10 cellular contexts compared by ENCODE assay signal in the genomic region with DNA sequence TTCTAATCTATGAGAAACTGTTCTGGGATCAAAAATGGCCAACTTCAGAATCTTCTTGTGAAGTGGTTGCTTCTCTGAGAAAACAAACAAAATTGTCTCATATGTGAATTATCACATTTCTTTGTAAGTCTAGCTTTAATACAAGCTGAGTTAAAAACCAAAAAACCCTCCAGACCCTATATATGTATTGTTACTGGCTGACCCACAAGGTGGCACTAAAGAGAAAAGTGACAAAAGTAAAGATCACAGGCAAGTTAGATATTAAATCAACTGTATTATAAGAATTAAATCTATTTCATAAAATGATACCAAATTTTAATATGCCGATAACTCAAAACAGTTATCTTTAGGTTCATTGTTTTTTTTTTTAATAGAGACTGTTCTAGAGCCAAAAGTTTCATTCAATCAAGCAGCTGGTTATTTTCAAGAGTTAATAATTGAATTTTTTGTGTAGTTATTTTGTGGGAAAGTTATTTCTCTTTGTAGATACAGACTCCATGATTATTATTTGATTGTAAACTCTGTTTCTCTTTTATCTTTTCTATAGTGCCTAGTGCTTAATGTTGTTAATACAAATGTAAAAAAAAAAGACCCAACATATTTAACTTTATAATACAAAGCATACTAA. TPM values are rescaled to one million over a fixed set of nuclear protein-coding genes. Genes with fewer than 3 reads are reported as not detected.
DNase-seq lines count a peak whose midpoint lies in the region; ATAC-seq and TF ChIP-seq lines count a peak whose summit lies in the region.
"Had no signal": no experiment of that assay in that cellular context is flagged by ENCODE, and none has a peak within 500 bp of the region (broad histone marks: within the 10 kb centered on the region; RNA-seq: fewer than 3 reads in every experiment).

No MANE protein-coding gene starts in this region.

- H3K4me3 ChIP-seq in AG09309 (ENCODE audit: control insufficient read depth, low read depth, low read length) (no peak overlapping the region), GM23248 (no peak overlapping the region), ovary (no peak overlapping the region)
- H3K4me3 ChIP-seq in CD8-positive, alpha-beta memory T cell (ENCODE audit: low read length) = no peak overlapping the region

- H3K9me3 ChIP-seq in GM23248 (ENCODE audit: low read depth) (no peaks in the 10 kb centered on the region), ovary (no peaks in the 10 kb centered on the region)
- no peaks in the 10 kb centered on the region for H3K9me3 ChIP-seq in CD8-positive, alpha-beta memory T cell (ENCODE audit: low read length)
- H3K9me3 ChIP-seq: neutrophil had no signal

- H3K79me2 ChIP-seq in GM23248 (ENCODE audit: insufficient read depth) = no peaks in the 10 kb centered on the region

- H3K36me3 ChIP-seq in GM23248 (ENCODE audit: low read depth) (no peaks in the 10 kb centered on the region), ovary (no peaks in the 10 kb centered on the region)
- H3K36me3 ChIP-seq in CD8-positive, alpha-beta memory T cell (ENCODE audit: insufficient read depth, low read length) = no peaks in the 10 kb centered on the region
- H3K36me3 ChIP-seq: neutrophil had no signal

- no peak for TF ChIP-seq POLR2A in ovary (IDR thresholded peaks at IDR 0.05)

- H3K4me3 Mint-ChIP-seq in CD8-positive, alpha-beta memory T cell = no peak overlapping the region
- H3K4me3 Mint-ChIP-seq in activated naive CD8-positive, alpha-beta T cell treated with anti-CD3 and anti-CD28 coated beads, Interleukin-2, amount 50 U/mL, for 24 hours = no peak overlapping the region

- in situ Hi-C loops in GM23248 (cut with MboI) = no loop called here

- no peak overlapping the region for H3K27ac Mint-ChIP-seq in CD8-positive, alpha-beta memory T cell
- H3K27ac Mint-ChIP-seq in activated naive CD8-positive, alpha-beta T cell treated with anti-CD3 and anti-CD28 coated beads, Interleukin-2, amount 50 U/mL, for 24 hours = no peak overlapping the region

- DNase-seq in AG09309 (ENCODE audit: low read depth) = no peak
- DNase-seq in GM23248 = peak; percentile 43
- peak; percentile 41 for DNase-seq in SHP77 treated with DMSO at 0.1 percent for 48 hours (lab: John Stamatoyannopoulos, UW)
- DNase-seq in iPS-NIHi11 (ENCODE audit: low spot score) = peak; percentile 8
- DNase-seq in CD8-positive, alpha-beta memory T cell = no peak
- DNase-seq in activated naive CD8-positive, alpha-beta T cell treated with anti-CD3 and anti-CD28 coated beads, Interleukin-2, amount 50 U/mL, for 24 hours = no peak
- DNase-seq in NCI-H146 (lab: John Stamatoyannopoulos, UW) = no peak
- DNase-seq in ovary = no peak
- DNase-seq: activated naive CD4-positive, alpha-beta T cell had no signal

- TF ChIP-seq CTCF in AG09309 (IDR thresholded peaks at IDR 0.05; ENCODE audit: control insufficient read depth, insufficient read depth, low read depth, low read length, missing control alignments) (peak; percentile 36), ovary (IDR thresholded peaks at IDR 0.05) (no peak)

- H3K9ac ChIP-seq in GM23248 = no peak overlapping the region

- CTCF ChIA-PET in CD8-positive, alpha-beta memory T cell (lab: Charles Lee) = no interaction called here

- no peak overlapping the region for H2AFZ ChIP-seq in GM23248

- WGBS in GM23248 (ENCODE audit: low coverage in 1 of 2, low lambda C conversion rate in 2 of 2, missing lambda C conversion rate in 2 of 2), 2 experiments = 29 to 50% methylated on average over 1 of the region's 1 CpG
- WGBS in ovary, 3 donors = 42 to 58% (median 52%) methylated on average over 1 of the region's 1 CpG

- peaks cover 0 to 7% of the 10 kb centered on the region in 2 donors for H3K27me3 Mint-ChIP-seq in CD8-positive, alpha-beta memory T cell
- H3K27me3 Mint-ChIP-seq in activated naive CD8-positive, alpha-beta T cell treated with anti-CD3 and anti-CD28 coated beads, Interleukin-2, amount 50 U/mL, for 24 hours = peaks cover 8% of the 10 kb centered on the region

- H3K4me1 Mint-ChIP-seq in CD8-positive, alpha-beta memory T cell = no peaks in the 10 kb centered on the region
- no peaks in the 10 kb centered on the region for H3K4me1 Mint-ChIP-seq in activated naive CD8-positive, alpha-beta T cell treated with anti-CD3 and anti-CD28 coated beads, Interleukin-2, amount 50 U/mL, for 24 hours

- no peaks in the 10 kb centered on the region for H3K36me3 Mint-ChIP-seq in CD8-positive, alpha-beta memory T cell
- no peaks in the 10 kb centered on the region for H3K36me3 Mint-ChIP-seq in activated naive CD8-positive, alpha-beta T cell treated with anti-CD3 and anti-CD28 coated beads, Interleukin-2, amount 50 U/mL, for 24 hours (ENCODE audit: low read depth)

- H3F3A ChIP-seq in GM23248 (ENCODE audit: insufficient read depth) = no peaks in the 10 kb centered on the region

- POLR2A ChIA-PET in CD8-positive, alpha-beta memory T cell (lab: Charles Lee) = no interaction called here

- ATAC-seq in activated naive CD8-positive, alpha-beta T cell treated with anti-CD3 and anti-CD28 coated beads, Interleukin-2, amount 50 U/mL, for 24 hours = no peak

- TF ChIP-seq EP300 in ovary (IDR thresholded peaks at IDR 0.05) = no peak

- H3K9me3 Mint-ChIP-seq in CD8-positive, alpha-beta memory T cell = no peaks in the 10 kb centered on the region
- H3K9me3 Mint-ChIP-seq in activated naive CD8-positive, alpha-beta T cell treated with anti-CD3 and anti-CD28 coated beads, Interleukin-2, amount 50 U/mL, for 24 hours = no peaks in the 10 kb centered on the region

- intact Hi-C loops in ovary (cut with DNase I) = no loop called here

- H3K9me2 ChIP-seq in GM23248 (ENCODE audit: insufficient read depth) = no peaks in the 10 kb centered on the region

- no peaks in the 10 kb centered on the region; the same call in 1 of the 2 replicates for H3K27me3 ChIP-seq in GM23248 (replicated peaks; ENCODE audit: insufficient read depth)
- no peaks in the 10 kb centered on the region for H3K27me3 ChIP-seq in CD8-positive, alpha-beta memory T cell (ENCODE audit: insufficient read depth, low read length, poor library complexity, severe bottlenecking)
- H3K27me3 ChIP-seq in ovary = no peaks in the 10 kb centered on the region

- no peak overlapping the region for H3K4me2 ChIP-seq in GM23248 (ENCODE audit: unreplicated experiment)

- H3K27ac ChIP-seq in GM23248 (no peak overlapping the region), ovary (no peak overlapping the region)
- no peak overlapping the region for H3K27ac ChIP-seq in CD8-positive, alpha-beta memory T cell (ENCODE audit: low read depth, low read length)
- H3K27ac ChIP-seq: neutrophil had no signal

- no peaks in the 10 kb centered on the region for H4K20me1 ChIP-seq in GM23248 (ENCODE audit: insufficient read depth)

- H3K4me1 ChIP-seq in GM23248 (ENCODE audit: insufficient read depth) (no peaks in the 10 kb centered on the region), ovary (ENCODE audit: insufficient read depth) (no peaks in the 10 kb centered on the region)
- H3K4me1 ChIP-seq in CD8-positive, alpha-beta memory T cell (ENCODE audit: insufficient read depth, low read length) = no peaks in the 10 kb centered on the region

RNA-seq across cellular contexts. Expression of a gene that starts 7.5 kb away (rescaled TPM):
- total RNA-seq in GM23248 (2014; rRNA removed; shearing (Covaris generic)) = 2.8 and 9.2 TPM in 2 replicates
- polyA plus RNA-seq in GM23248 (2016; fragmentation: Nextera tagmentation; extraction: Ambion mirVana) (1.4 and 1.5 TPM in 2 replicates), ovary (1 to 10 TPM; 3.4 to 4.0 TPM)
- total RNA-seq in CD8-positive, alpha-beta memory T cell = not detected
- not detected for polyA plus RNA-seq in CD8-positive, alpha-beta memory T cell
- total RNA-seq in ovary = 10 to 100 TPM in 6 of 7 donors, 1 to 10 TPM in 1; 10.0 to 35.5 (median 18.4) TPM

Comparison
In these comparisons a context has a peak if more than half of its experiments do, and no peak if none do; other contexts are left out.
1. DNase-seq: peak in GM23248 (single experiment), SHP77 treated with DMSO at 0.1 percent for 48 hours (single experiment) and iPS-NIHi11 (single experiment); none in AG09309 (single experiment), CD8-positive, alpha-beta memory T cell (0 of 5), activated naive CD8-positive, alpha-beta T cell treated with anti-CD3 and anti-CD28 coated beads, Interleukin-2, amount 50 U/mL, for 24 hours (single experiment), NCI-H146 (single experiment) and ovary (0 of 5).